11 cellular contexts compared by ENCODE assay signal in genomic region chr17:6753565-6753964, GRCh38. TPM values are rescaled to one million over a fixed set of nuclear protein-coding genes. Genes with fewer than 3 reads are reported as not detected.
A peak's percentile ranks its signal among the peaks of the same experiment; 100 is the strongest.
DNase-seq lines count a peak whose midpoint lies in the region; ATAC-seq and TF ChIP-seq lines count a peak whose summit lies in the region.
"Had no signal": no experiment of that assay in that cellular context is flagged by ENCODE, and none has a peak within 500 bp of the region (broad histone marks: within the 10 kb centered on the region; RNA-seq: fewer than 3 reads in every experiment).

No MANE protein-coding gene starts in this region.

- CTCF ChIA-PET in MCF 10A (lab: Yijun Ruan, JAX) = interaction anchor here (0.7 kb wide), 1 partner anchor 31 kb away, joined by 3 read pairs; no protein-coding TSS in a partner anchor

- no peaks in the 10 kb centered on the region for H3K9me3 ChIP-seq in transverse colon
- H3K9me3 ChIP-seq: mucosa of descending colon had no signal

- in situ Hi-C loops in transverse colon (cut with MboI; ENCODE audit: low pct_ligation_motif_present in 1 of 4, low pct_unique_long_range_greater_than_20kb in 1 of 4, low sequenced_read_pairs in 3 of 4) = no loop called here

- peaks cover 0 to 47% (median 15%) of the 10 kb centered on the region in 4 donors for H3K4me1 ChIP-seq in transverse colon

- peaks cover 58% of the 10 kb centered on the region for H3K4me1 Mint-ChIP-seq in activated T-cell treated with anti-CD3 and anti-CD28 coated beads, Interleukin-2, amount 50 U/mL, for 24 hours (ENCODE audit: low read depth)
- peaks cover 15% of the 10 kb centered on the region for H3K4me1 Mint-ChIP-seq in MCF 10A (ENCODE audit: insufficient read depth, unreplicated experiment)
- peaks cover 30 to 47% of the 10 kb centered on the region in 2 donors for H3K4me1 Mint-ChIP-seq in stimulated activated naive B cell treated with anti-CD40 and anti-IgM and Interleukin-4, amounts not matched to agents 10 μg/mL and 1 μg/mL and 100 μg/mL, for 72 hours

- no peaks in the 10 kb centered on the region for H3K9me3 Mint-ChIP-seq in activated T-cell treated with anti-CD3 and anti-CD28 coated beads, Interleukin-2, amount 50 U/mL, for 24 hours
- no peaks in the 10 kb centered on the region for H3K9me3 Mint-ChIP-seq in MCF 10A (ENCODE audit: unreplicated experiment)
- peaks cover 0 to 2% of the 10 kb centered on the region in 2 donors for H3K9me3 Mint-ChIP-seq in stimulated activated naive B cell treated with anti-CD40 and anti-IgM and Interleukin-4, amounts not matched to agents 10 μg/mL and 1 μg/mL and 100 μg/mL, for 72 hours

- no peaks in the 10 kb centered on the region for H3K27me3 Mint-ChIP-seq in activated T-cell treated with anti-CD3 and anti-CD28 coated beads, Interleukin-2, amount 50 U/mL, for 24 hours
- H3K27me3 Mint-ChIP-seq in MCF 10A (ENCODE audit: insufficient read depth, unreplicated experiment) = no peaks in the 10 kb centered on the region
- no peaks in the 10 kb centered on the region for H3K27me3 Mint-ChIP-seq in stimulated activated naive B cell treated with anti-CD40 and anti-IgM and Interleukin-4, amounts not matched to agents 10 μg/mL and 1 μg/mL and 100 μg/mL, for 72 hours

- intact Hi-C loops in MCF 10A (cut with micrococcal nuclease) (no loop called here), transverse colon (cut with DNase I; ENCODE audit: low total_unique reads) (no loop called here)

- no peak for TF ChIP-seq EP300 in transverse colon (IDR thresholded peaks at IDR 0.05; ENCODE audit: low read depth)

- peak overlapping the region; percentile 47 for H3K27ac Mint-ChIP-seq in activated T-cell treated with anti-CD3 and anti-CD28 coated beads, Interleukin-2, amount 50 U/mL, for 24 hours
- H3K27ac Mint-ChIP-seq in MCF 10A (ENCODE audit: low read depth, unreplicated experiment) = peak overlapping the region; percentile 89
- H3K27ac Mint-ChIP-seq in stimulated activated naive B cell treated with anti-CD40 and anti-IgM and Interleukin-4, amounts not matched to agents 10 μg/mL and 1 μg/mL and 100 μg/mL, for 72 hours = no peak overlapping the region

- no peaks in the 10 kb centered on the region for H3K36me3 ChIP-seq in transverse colon

- ATAC-seq in HG02759 (IDR thresholded peaks at IDR 0.05; ENCODE audit: unreplicated experiment) (no peak), GM18870 (IDR thresholded peaks at IDR 0.05; ENCODE audit: unreplicated experiment) (no peak)
- ATAC-seq in stimulated activated naive B cell treated with anti-CD40 and anti-IgM and Interleukin-4, amounts not matched to agents 10 μg/mL and 1 μg/mL and 100 μg/mL, for 72 hours (replicated peaks) = no peak

- no peaks in the 10 kb centered on the region for H3K27me3 ChIP-seq in transverse colon

- no TSS peak for BruUV-seq in MCF 10A (replicated peaks; lab: Mats Ljungman, UMichigan)

- H3K36me3 Mint-ChIP-seq in activated T-cell treated with anti-CD3 and anti-CD28 coated beads, Interleukin-2, amount 50 U/mL, for 24 hours (ENCODE audit: low read depth) = peaks cover 9% of the 10 kb centered on the region
- H3K36me3 Mint-ChIP-seq in MCF 10A (ENCODE audit: insufficient read depth, unreplicated experiment) = no peaks in the 10 kb centered on the region
- H3K36me3 Mint-ChIP-seq in stimulated activated naive B cell treated with anti-CD40 and anti-IgM and Interleukin-4, amounts not matched to agents 10 μg/mL and 1 μg/mL and 100 μg/mL, for 72 hours = peaks cover 6 to 7% of the 10 kb centered on the region in 2 donors

- TF ChIP-seq CTCF in MCF 10A (IDR thresholded peaks at IDR 0.05; ENCODE audit: unreplicated experiment) = no peak
- no peak for TF ChIP-seq CTCF in transverse colon (IDR thresholded peaks at IDR 0.05)

- WGBS in transverse colon (ENCODE audit: low coverage in 1 of 2), 2 donors = 86 to 90% methylated on average over 2 to 7 of the region's 7 CpGs

- TF ChIP-seq POLR2A in transverse colon (IDR thresholded peaks at IDR 0.05) = no peak

- DNase-seq in activated T-cell treated with anti-CD3 and anti-CD28 coated beads, Interleukin-2, amount 50 U/mL, for 24 hours = no peak
- no peak for DNase-seq in activated T-cell treated with anti-CD3 and anti-CD28 coated beads, Interleukin-2, amount 50 U/mL, for 1 hour
- no peak for DNase-seq in MCF 10A (ENCODE audit: unreplicated experiment)
- peak; percentile 48 to 91 for DNase-seq in lung microvascular endothelial cell (ENCODE audit: low read depth in 2 of 2)
- DNase-seq in transverse colon = no peak
- DNase-seq in stimulated activated naive B cell treated with anti-CD40 and anti-IgM and Interleukin-4, amounts not matched to agents 10 μg/mL and 1 μg/mL and 100 μg/mL, for 72 hours = no peak
- DNase-seq: GOT3 had no signal

- peak overlapping the region; percentile 64 to 83 (median 78) for H3K27ac ChIP-seq in transverse colon

- no peak overlapping the region for H3K4me3 ChIP-seq in transverse colon
- H3K4me3 ChIP-seq: mucosa of descending colon had no signal

- no peak overlapping the region for H3K4me3 Mint-ChIP-seq in activated T-cell treated with anti-CD3 and anti-CD28 coated beads, Interleukin-2, amount 50 U/mL, for 24 hours
- no peak overlapping the region for H3K4me3 Mint-ChIP-seq in MCF 10A (ENCODE audit: unreplicated experiment)
- H3K4me3 Mint-ChIP-seq in stimulated activated naive B cell treated with anti-CD40 and anti-IgM and Interleukin-4, amounts not matched to agents 10 μg/mL and 1 μg/mL and 100 μg/mL, for 72 hours = no peak overlapping the region

- POLR2A ChIA-PET in MCF 10A (lab: Yijun Ruan, JAX) = interaction anchor here (0.5 to 0.6 kb wide), 2 partner anchors 54 to 168 kb away, joined by 3 to 4 read pairs; no protein-coding TSS in a partner anchor

RNA-seq across cellular contexts. Expression of gene XAF1, which starts 2.3 kb away (rescaled TPM):
- total RNA-seq in MCF 10A (2022) = not detected in 2 replicates
- total RNA-seq in lung microvascular endothelial cell = 0.79 and 2.6 TPM in 2 replicates
- total RNA-seq in transverse colon = 10 to 100 TPM in 3 of 4 donors, 1 to 10 TPM in 1; 6.7 to 15.5 (median 14.1) TPM

RNA-seq across cellular contexts. Expression of gene FBXO39, which starts 22.4 kb away (rescaled TPM):
- total RNA-seq in MCF 10A (2022) (1.4 and 1.7 TPM in 2 replicates), lung microvascular endothelial cell (1.3 and 6.9 TPM in 2 replicates), transverse colon (not detected)
- total RNA-seq: SK-MEL-5 had no signal

RNA-seq across cellular contexts. Expression of gene SLC13A5, which starts 40.4 kb away (rescaled TPM):
- total RNA-seq in MCF 10A (2022) (not detected in 2 replicates), lung microvascular endothelial cell (0.20 and 0.22 TPM in 2 replicates), transverse colon (not detected)
- total RNA-seq: mucosa of descending colon, SK-MEL-5 had no signal

Comparison
In these comparisons a context has a peak if more than half of its experiments do, and no peak if none do; other contexts are left out.
1. DNase-seq: peak in lung microvascular endothelial cell (2 of 2); none in activated T-cell treated with anti-CD3 and anti-CD28 coated beads, Interleukin-2, amount 50 U/mL, for 24 hours (single experiment), activated T-cell treated with anti-CD3 and anti-CD28 coated beads, Interleukin-2, amount 50 U/mL, for 1 hour (single experiment), MCF 10A (single experiment), transverse colon (single experiment) and stimulated activated naive B cell treated with anti-CD40 and anti-IgM and Interleukin-4, amounts not matched to agents 10 μg/mL and 1 μg/mL and 100 μg/mL, for 72 hours (single experiment).